ENCODE assay signal across 28 cellular contexts in genomic region chr1:213393860-213394259, GRCh38.
"Had no signal": no experiment of that assay in that cellular context is flagged by ENCODE, and none has a peak within 500 bp of the region (broad histone marks: within the 10 kb centered on the region; RNA-seq: fewer than 3 reads in every experiment).

No MANE protein-coding gene starts in this region.

- H3K36me3 ChIP-seq: left lung, neural progenitor cell, ovary, right atrium auricular region, right lobe of liver, tibial nerve, uterus had no signal

- H3K36me3 Mint-ChIP-seq: immature natural killer cell; mesothelial cell of epicardium; naive B cell; natural killer cell; neural progenitor cell; stimulated activated memory B cell treated with anti-CD40 and anti-IgM and Interleukin-4, amounts not matched to agents 10 μg/mL and 1 μg/mL and 100 μg/mL, for 72 hours; type B pancreatic cell had no signal

- H3K9me3 ChIP-seq: left lung, ovary, right atrium auricular region, right lobe of liver, tibial nerve, uterus had no signal

- H3K9me3 Mint-ChIP-seq: immature natural killer cell; natural killer cell; stimulated activated naive CD8-positive, alpha-beta T cell treated with anti-CD3 and anti-CD28 coated beads, Interleukin-15, amount 100 ng/mL, for 72 hours had no signal

- H2AFZ ChIP-seq: neural progenitor cell had no signal

- H3K27ac ChIP-seq: left lung, neural progenitor cell, ovary, right atrium auricular region, right lobe of liver, tibial nerve, uterus had no signal

- H3K4me1 ChIP-seq: left lung, right atrium auricular region, right lobe of liver, tibial nerve, uterus had no signal

- H3K9ac ChIP-seq: neural progenitor cell had no signal

- DNase-seq: immature natural killer cell; kidney; left colon; left lung; mesendoderm; naive B cell; natural killer cell; nephron progenitor cell; ovary; right lobe of liver; stimulated activated CD4-positive, alpha-beta T cell treated with anti-CD3 and anti-CD28 coated beads, Interleukin-1b, Interleukin-23, amount 100 ng/mL, for 48 hours; stimulated activated CD4-positive, alpha-beta T cell treated with anti-CD3 and anti-CD28 coated beads, Interleukin-2, amount 100 ng/mL, for 48 hours; stimulated activated CD4-positive, alpha-beta T cell treated with anti-CD3 and anti-CD28 coated beads, Interleukin-4, amount 100 ng/mL, for 4 hours; stimulated activated CD8-positive, alpha-beta memory T cell treated with anti-CD3 and anti-CD28 coated beads, Interleukin-4, amount 100 ng/mL, for 48 hours; stimulated activated naive CD4-positive, alpha-beta T cell treated with Interleukin-2 at 50 U/mL for 16 hours; stimulated activated naive CD8-positive, alpha-beta T cell treated with anti-CD3 and anti-CD28 coated beads, Interleukin-15, amount 100 ng/mL, for 72 hours; substantia nigra; uterus had no signal

- H3K4me2 ChIP-seq: neural progenitor cell, smooth muscle cell had no signal

- H3K4me3 Mint-ChIP-seq: immature natural killer cell; mesothelial cell of epicardium; naive B cell; natural killer cell; nephron progenitor cell; neural progenitor cell; stimulated activated memory B cell treated with anti-CD40 and anti-IgM and Interleukin-4, amounts not matched to agents 10 μg/mL and 1 μg/mL and 100 μg/mL, for 72 hours; stimulated activated naive CD8-positive, alpha-beta T cell treated with anti-CD3 and anti-CD28 coated beads, Interleukin-15, amount 100 ng/mL, for 72 hours; type B pancreatic cell had no signal

- H3K4me1 Mint-ChIP-seq: immature natural killer cell; natural killer cell; stimulated activated memory B cell treated with anti-CD40 and anti-IgM and Interleukin-4, amounts not matched to agents 10 μg/mL and 1 μg/mL and 100 μg/mL, for 72 hours; stimulated activated naive CD8-positive, alpha-beta T cell treated with anti-CD3 and anti-CD28 coated beads, Interleukin-15, amount 100 ng/mL, for 72 hours had no signal

- H3K4me3 ChIP-seq: left lung, lung, neural progenitor cell, ovary, right atrium auricular region, right lobe of liver, smooth muscle cell, tibial nerve, uterus had no signal

- H3K27me3 Mint-ChIP-seq: stimulated activated memory B cell treated with anti-CD40 and anti-IgM and Interleukin-4, amounts not matched to agents 10 μg/mL and 1 μg/mL and 100 μg/mL, for 72 hours; stimulated activated naive CD8-positive, alpha-beta T cell treated with anti-CD3 and anti-CD28 coated beads, Interleukin-15, amount 100 ng/mL, for 72 hours; type B pancreatic cell had no signal

- ATAC-seq: left colon; left lung; natural killer cell; stimulated activated memory B cell treated with anti-CD40 and anti-IgM and Interleukin-4, amounts not matched to agents 10 μg/mL and 1 μg/mL and 100 μg/mL, for 72 hours; stimulated activated naive CD8-positive, alpha-beta T cell treated with anti-CD3 and anti-CD28 coated beads, Interleukin-15, amount 100 ng/mL, for 72 hours had no signal

- FAIRE-seq: islet of Langerhans, kidney had no signal

- H3K27me3 ChIP-seq: left lung, neural progenitor cell, ovary, right atrium auricular region, right lobe of liver, tibial nerve, uterus had no signal

- H3K27ac Mint-ChIP-seq: immature natural killer cell; mesothelial cell of epicardium; natural killer cell; nephron progenitor cell; neural progenitor cell; progenitor cell of endocrine pancreas; stimulated activated memory B cell treated with anti-CD40 and anti-IgM and Interleukin-4, amounts not matched to agents 10 μg/mL and 1 μg/mL and 100 μg/mL, for 72 hours; stimulated activated naive CD8-positive, alpha-beta T cell treated with anti-CD3 and anti-CD28 coated beads, Interleukin-15, amount 100 ng/mL, for 72 hours; type B pancreatic cell had no signal
